In genomic region chr11:74018331-74019005, GRCh38 we compare ENCODE assay signal across 9 cellular contexts. TPM values are rescaled to one million over a fixed set of nuclear protein-coding genes. Genes with fewer than 3 reads are reported as not detected.
DNase-seq lines count a peak whose midpoint lies in the region; ATAC-seq and TF ChIP-seq lines count a peak whose summit lies in the region.
"Had no signal": no experiment of that assay in that cellular context is flagged by ENCODE, and none has a peak within 500 bp of the region (broad histone marks: within the 10 kb centered on the region; RNA-seq: fewer than 3 reads in every experiment).

No MANE protein-coding gene starts in this region.

- no peaks in the 10 kb centered on the region for H3K9me3 Mint-ChIP-seq in activated naive CD8-positive, alpha-beta T cell treated with anti-CD3 and anti-CD28 coated beads, Interleukin-2, amount 10 ng/mL, durations not matched to agents 7 days and 5 days
- no peaks in the 10 kb centered on the region for H3K9me3 Mint-ChIP-seq in activated naive CD8-positive, alpha-beta T cell treated with anti-CD3 and anti-CD28 coated beads for 36 hours
- H3K9me3 Mint-ChIP-seq in dendritic cell treated with granulocyte-macrophage colony-stimulating factor and Interleukin-4, amounts not matched to agents 40 ng/mL and 50 ng/mL, for 4 days = no peaks in the 10 kb centered on the region
- H3K9me3 Mint-ChIP-seq in activated CD4-positive, alpha-beta T cell treated with anti-CD3 and anti-CD28 coated beads for 36 hours (ENCODE audit: low read depth) = no peaks in the 10 kb centered on the region
- no peaks in the 10 kb centered on the region for H3K9me3 Mint-ChIP-seq in activated naive CD4-positive, alpha-beta T cell treated with anti-CD3 and anti-CD28 coated beads for 36 hours
- H3K9me3 Mint-ChIP-seq: activated T-cell treated with anti-CD3 and anti-CD28 coated beads, Interleukin-2, amount 50 U/mL, for 72 hours had no signal

- POLR2A ChIA-PET in activated naive CD8-positive, alpha-beta T cell treated with anti-CD3 and anti-CD28 coated beads, Interleukin-2, amount 10 ng/mL, durations not matched to agents 7 days and 5 days (lab: Charles Lee) = interaction anchor here (1.0 to 2.5 kb wide), 5 partner anchors 13 to 37 kb away, joined by 3 to 8 read pairs (median 5); partner anchors contain the start of gene UCP2
- POLR2A ChIA-PET in activated CD4-positive, alpha-beta T cell treated with anti-CD3 and anti-CD28 coated beads for 36 hours (lab: Charles Lee) = interaction anchor here (1.2 to 3.3 kb wide), 3 partner anchors 13 to 38 kb away, joined by 3 to 20 read pairs (median 19); no protein-coding TSS in a partner anchor

- H3K27me3 ChIP-seq in aorta (ENCODE audit: control insufficient read depth in 1 of 2, insufficient read depth in 2 of 2, low read length in 1 of 2) = no peaks in the 10 kb centered on the region

- TF ChIP-seq CTCF in mucosa of descending colon (IDR thresholded peaks at IDR 0.05) = no peak

- CTCF ChIA-PET in activated CD4-positive, alpha-beta T cell treated with anti-CD3 and anti-CD28 coated beads for 36 hours (lab: Charles Lee) = interaction anchor here (0.7 to 3.2 kb wide), 5 partner anchors 13 to 46 kb away, joined by 3 to 11 read pairs (median 3); no protein-coding TSS in a partner anchor
- CTCF ChIA-PET in activated naive CD4-positive, alpha-beta T cell treated with anti-CD3 and anti-CD28 coated beads for 36 hours (lab: Charles Lee) = interaction anchor here (1.0 to 1.6 kb wide), 3 partner anchors 8 to 15 kb away, joined by 3 to 7 read pairs (median 4); no protein-coding TSS in a partner anchor

- intact Hi-C loops in dendritic cell treated with granulocyte-macrophage colony-stimulating factor and Interleukin-4, amounts not matched to agents 40 ng/mL and 50 ng/mL, for 4 days (cut with micrococcal nuclease) = loop anchor here (2.0 kb wide), 1 partner anchor 24 kb away; no protein-coding TSS in a partner anchor
- intact Hi-C loops in mucosa of descending colon (cut with DNase I, micrococcal nuclease) = no loop called here
- intact Hi-C loops in aorta (cut with DNase I) = no loop called here
- intact Hi-C loops in activated CD4-positive, alpha-beta T cell treated with anti-CD3 and anti-CD28 coated beads for 36 hours (cut with DNase I, micrococcal nuclease) = loop anchor here in 1 of 2 experiments (1.0 kb wide), 1 partner anchor 23 kb away; no protein-coding TSS in a partner anchor
- intact Hi-C loops in activated naive CD4-positive, alpha-beta T cell treated with anti-CD3 and anti-CD28 coated beads for 36 hours (cut with micrococcal nuclease) = loop anchor here (1.0 kb wide), 1 partner anchor 7 kb away; no protein-coding TSS in a partner anchor

- 64 to 68% methylated on average over 9 of the region's 9 CpGs for WGBS in aorta, 2 donors

- H3K4me1 ChIP-seq in mucosa of descending colon (ENCODE audit: low read depth) (peaks cover 34% of the 10 kb centered on the region), aorta (ENCODE audit: control insufficient read depth in 1 of 2, insufficient read depth in 2 of 2, low read length in 2 of 2) (no peaks in the 10 kb centered on the region)

- H3K9me3 ChIP-seq in mucosa of descending colon = no peaks in the 10 kb centered on the region
- no peaks in the 10 kb centered on the region for H3K9me3 ChIP-seq in aorta (ENCODE audit: control insufficient read depth, low read length)

- no peak for DNase-seq in activated naive CD8-positive, alpha-beta T cell treated with anti-CD3 and anti-CD28 coated beads, Interleukin-2, amount 10 ng/mL, durations not matched to agents 7 days and 5 days
- no peak for DNase-seq in activated naive CD8-positive, alpha-beta T cell treated with anti-CD3 and anti-CD28 coated beads for 36 hours
- DNase-seq in mucosa of descending colon (peak; percentile 91 to 95 (median 94)), aorta (peak; percentile 94 to 95)
- DNase-seq in activated CD4-positive, alpha-beta T cell treated with anti-CD3 and anti-CD28 coated beads for 36 hours = no peak
- no peak for DNase-seq in activated naive CD4-positive, alpha-beta T cell treated with anti-CD3 and anti-CD28 coated beads for 36 hours
- DNase-seq: activated T-cell treated with anti-CD3 and anti-CD28 coated beads, Interleukin-2, amount 50 U/mL, for 72 hours had no signal

- H3K36me3 ChIP-seq in mucosa of descending colon (ENCODE audit: low read depth) (no peaks in the 10 kb centered on the region), aorta (ENCODE audit: control insufficient read depth in 1 of 2, insufficient read depth in 2 of 2, low read length in 1 of 2) (peaks cover 0 to 3% of the 10 kb centered on the region in 2 donors)

- peak overlapping the region; percentile 35 for H3K27ac Mint-ChIP-seq in activated naive CD8-positive, alpha-beta T cell treated with anti-CD3 and anti-CD28 coated beads, Interleukin-2, amount 10 ng/mL, durations not matched to agents 7 days and 5 days
- no peak overlapping the region for H3K27ac Mint-ChIP-seq in activated naive CD8-positive, alpha-beta T cell treated with anti-CD3 and anti-CD28 coated beads for 36 hours
- H3K27ac Mint-ChIP-seq in dendritic cell treated with granulocyte-macrophage colony-stimulating factor and Interleukin-4, amounts not matched to agents 40 ng/mL and 50 ng/mL, for 4 days = no peak overlapping the region
- no peak overlapping the region for H3K27ac Mint-ChIP-seq in activated CD4-positive, alpha-beta T cell treated with anti-CD3 and anti-CD28 coated beads for 36 hours
- no peak overlapping the region for H3K27ac Mint-ChIP-seq in activated naive CD4-positive, alpha-beta T cell treated with anti-CD3 and anti-CD28 coated beads for 36 hours
- H3K27ac Mint-ChIP-seq: activated T-cell treated with anti-CD3 and anti-CD28 coated beads, Interleukin-2, amount 50 U/mL, for 72 hours had no signal

- ATAC-seq in activated naive CD8-positive, alpha-beta T cell treated with anti-CD3 and anti-CD28 coated beads, Interleukin-2, amount 10 ng/mL, durations not matched to agents 7 days and 5 days (ENCODE audit: low read depth) = no peak
- ATAC-seq in mucosa of descending colon (peak; percentile 92), aorta (ENCODE audit: low FRiP score) (peak; percentile 91), HG03442 (IDR thresholded peaks at IDR 0.05; ENCODE audit: unreplicated experiment) (no peak)
- ATAC-seq in activated CD4-positive, alpha-beta T cell treated with anti-CD3 and anti-CD28 coated beads for 36 hours = no peak

- H3K4me1 Mint-ChIP-seq in activated naive CD8-positive, alpha-beta T cell treated with anti-CD3 and anti-CD28 coated beads, Interleukin-2, amount 10 ng/mL, durations not matched to agents 7 days and 5 days = peaks cover 18% of the 10 kb centered on the region
- H3K4me1 Mint-ChIP-seq in activated naive CD8-positive, alpha-beta T cell treated with anti-CD3 and anti-CD28 coated beads for 36 hours = peaks cover 29% of the 10 kb centered on the region
- no peaks in the 10 kb centered on the region for H3K4me1 Mint-ChIP-seq in dendritic cell treated with granulocyte-macrophage colony-stimulating factor and Interleukin-4, amounts not matched to agents 40 ng/mL and 50 ng/mL, for 4 days (ENCODE audit: low read depth)
- H3K4me1 Mint-ChIP-seq in activated CD4-positive, alpha-beta T cell treated with anti-CD3 and anti-CD28 coated beads for 36 hours = peaks cover 42% of the 10 kb centered on the region
- H3K4me1 Mint-ChIP-seq in activated naive CD4-positive, alpha-beta T cell treated with anti-CD3 and anti-CD28 coated beads for 36 hours (ENCODE audit: low read depth) = peaks cover 30% of the 10 kb centered on the region

- no peaks in the 10 kb centered on the region for H3K27me3 Mint-ChIP-seq in activated naive CD8-positive, alpha-beta T cell treated with anti-CD3 and anti-CD28 coated beads, Interleukin-2, amount 10 ng/mL, durations not matched to agents 7 days and 5 days
- no peaks in the 10 kb centered on the region for H3K27me3 Mint-ChIP-seq in activated naive CD8-positive, alpha-beta T cell treated with anti-CD3 and anti-CD28 coated beads for 36 hours
- H3K27me3 Mint-ChIP-seq in dendritic cell treated with granulocyte-macrophage colony-stimulating factor and Interleukin-4, amounts not matched to agents 40 ng/mL and 50 ng/mL, for 4 days = no peaks in the 10 kb centered on the region
- H3K27me3 Mint-ChIP-seq in activated CD4-positive, alpha-beta T cell treated with anti-CD3 and anti-CD28 coated beads for 36 hours = no peaks in the 10 kb centered on the region
- H3K27me3 Mint-ChIP-seq in activated naive CD4-positive, alpha-beta T cell treated with anti-CD3 and anti-CD28 coated beads for 36 hours (ENCODE audit: low read depth) = no peaks in the 10 kb centered on the region

- H3K4me3 ChIP-seq in mucosa of descending colon (no peak overlapping the region), aorta (ENCODE audit: low read length in 2 of 2) (no peak overlapping the region)

- H3K27ac ChIP-seq in aorta (ENCODE audit: low read depth in 1 of 2, low read length in 2 of 2) = peak overlapping the region in 1 of 2 donors; percentile 61

- no peak overlapping the region for H3K4me3 Mint-ChIP-seq in activated naive CD8-positive, alpha-beta T cell treated with anti-CD3 and anti-CD28 coated beads, Interleukin-2, amount 10 ng/mL, durations not matched to agents 7 days and 5 days
- no peak overlapping the region for H3K4me3 Mint-ChIP-seq in activated naive CD8-positive, alpha-beta T cell treated with anti-CD3 and anti-CD28 coated beads for 36 hours
- peak overlapping the region; percentile 35 for H3K4me3 Mint-ChIP-seq in dendritic cell treated with granulocyte-macrophage colony-stimulating factor and Interleukin-4, amounts not matched to agents 40 ng/mL and 50 ng/mL, for 4 days
- no peak overlapping the region for H3K4me3 Mint-ChIP-seq in activated CD4-positive, alpha-beta T cell treated with anti-CD3 and anti-CD28 coated beads for 36 hours
- H3K4me3 Mint-ChIP-seq in activated naive CD4-positive, alpha-beta T cell treated with anti-CD3 and anti-CD28 coated beads for 36 hours = no peak overlapping the region
- H3K4me3 Mint-ChIP-seq: activated T-cell treated with anti-CD3 and anti-CD28 coated beads, Interleukin-2, amount 50 U/mL, for 72 hours had no signal

- peaks cover 24% of the 10 kb centered on the region for H3K36me3 Mint-ChIP-seq in activated naive CD8-positive, alpha-beta T cell treated with anti-CD3 and anti-CD28 coated beads, Interleukin-2, amount 10 ng/mL, durations not matched to agents 7 days and 5 days
- peaks cover 33% of the 10 kb centered on the region for H3K36me3 Mint-ChIP-seq in activated naive CD8-positive, alpha-beta T cell treated with anti-CD3 and anti-CD28 coated beads for 36 hours
- H3K36me3 Mint-ChIP-seq in dendritic cell treated with granulocyte-macrophage colony-stimulating factor and Interleukin-4, amounts not matched to agents 40 ng/mL and 50 ng/mL, for 4 days (ENCODE audit: low read depth) = peaks cover 24% of the 10 kb centered on the region
- peaks cover 23% of the 10 kb centered on the region for H3K36me3 Mint-ChIP-seq in activated CD4-positive, alpha-beta T cell treated with anti-CD3 and anti-CD28 coated beads for 36 hours (ENCODE audit: low read depth)
- peaks cover 10% of the 10 kb centered on the region for H3K36me3 Mint-ChIP-seq in activated naive CD4-positive, alpha-beta T cell treated with anti-CD3 and anti-CD28 coated beads for 36 hours (ENCODE audit: low read depth)

RNA-seq across cellular contexts. Expression of gene UCP3, which starts 9.6 kb away (rescaled TPM):
- total RNA-seq in activated naive CD8-positive, alpha-beta T cell treated with anti-CD3 and anti-CD28 coated beads, Interleukin-2, amount 10 ng/mL, durations not matched to agents 7 days and 5 days = 1 to 10 TPM; 4.0 to 4.1 TPM
- total RNA-seq in activated naive CD8-positive, alpha-beta T cell treated with anti-CD3 and anti-CD28 coated beads for 36 hours = 1 to 10 TPM in 1 of 2 experiments, under 1 TPM in 1; 0.89 to 1.1 TPM
- total RNA-seq in mucosa of descending colon (1 to 10 TPM in 2 of 3 donors, under 1 TPM in 1; 0.90 to 2.8 (median 2.2) TPM), aorta (1 to 10 TPM; 2.6 to 3.1 TPM)
- 1 to 10 TPM in 1 of 2 donors, under 1 TPM in 1; 0.38 to 2.3 TPM for polyA plus RNA-seq in aorta
- total RNA-seq in activated CD4-positive, alpha-beta T cell treated with anti-CD3 and anti-CD28 coated beads for 36 hours = under 1 TPM; 0.69 to 0.73 TPM
- total RNA-seq in activated naive CD4-positive, alpha-beta T cell treated with anti-CD3 and anti-CD28 coated beads for 36 hours = under 1 TPM; 0.32 to 0.83 TPM

RNA-seq across cellular contexts. Expression of gene UCP2, which starts 35.8 kb away (rescaled TPM):
- 100 to 1,000 TPM; 267 TPM for total RNA-seq in activated naive CD8-positive, alpha-beta T cell treated with anti-CD3 and anti-CD28 coated beads, Interleukin-2, amount 10 ng/mL, durations not matched to agents 7 days and 5 days
- 100 to 1,000 TPM; 180 to 181 TPM for total RNA-seq in activated naive CD8-positive, alpha-beta T cell treated with anti-CD3 and anti-CD28 coated beads for 36 hours
- total RNA-seq in mucosa of descending colon (10 to 100 TPM; 36.4 to 61.3 (median 39.9) TPM), aorta (10 to 100 TPM; 27.4 to 45.4 TPM)
- 10 to 100 TPM in 1 of 2 donors, 1 to 10 TPM in 1; 7.3 to 44.3 TPM for polyA plus RNA-seq in aorta
- total RNA-seq in activated CD4-positive, alpha-beta T cell treated with anti-CD3 and anti-CD28 coated beads for 36 hours = 100 to 1,000 TPM; 259 to 261 TPM
- 100 to 1,000 TPM; 149 to 157 TPM for total RNA-seq in activated naive CD4-positive, alpha-beta T cell treated with anti-CD3 and anti-CD28 coated beads for 36 hours

Comparison
In these comparisons a context has a peak if more than half of its experiments do, and no peak if none do; other contexts are left out.
1. ATAC-seq: peak in mucosa of descending colon (single experiment) and aorta (single experiment); none in activated naive CD8-positive, alpha-beta T cell treated with anti-CD3 and anti-CD28 coated beads, Interleukin-2, amount 10 ng/mL, durations not matched to agents 7 days and 5 days (single experiment), HG03442 (single experiment) and activated CD4-positive, alpha-beta T cell treated with anti-CD3 and anti-CD28 coated beads for 36 hours (single experiment).
2. DNase-seq: peak in mucosa of descending colon (3 of 3) and aorta (2 of 2); none in activated naive CD8-positive, alpha-beta T cell treated with anti-CD3 and anti-CD28 coated beads, Interleukin-2, amount 10 ng/mL, durations not matched to agents 7 days and 5 days (single experiment), activated naive CD8-positive, alpha-beta T cell treated with anti-CD3 and anti-CD28 coated beads for 36 hours (single experiment), activated CD4-positive, alpha-beta T cell treated with anti-CD3 and anti-CD28 coated beads for 36 hours (single experiment) and activated naive CD4-positive, alpha-beta T cell treated with anti-CD3 and anti-CD28 coated beads for 36 hours (single experiment).
3. intact Hi-C loops: an anchor here in dendritic cell treated with granulocyte-macrophage colony-stimulating factor and Interleukin-4, amounts not matched to agents 40 ng/mL and 50 ng/mL, for 4 days (2.0 kb wide) and activated naive CD4-positive, alpha-beta T cell treated with anti-CD3 and anti-CD28 coated beads for 36 hours (1.0 kb wide); none called in mucosa of descending colon and aorta.